In genomic region chr14:47929334-47929733, GRCh38 we compare ENCODE assay signal across 15 cellular contexts.
DNase-seq lines count a peak whose midpoint lies in the region; ATAC-seq lines count a peak whose summit lies in the region.
"Had no signal": no experiment of that assay in that cellular context is flagged by ENCODE, and none has a peak within 500 bp of the region (broad histone marks: within the 10 kb centered on the region; RNA-seq: fewer than 3 reads in every experiment).

No MANE protein-coding gene starts in this region.

- H3K36me3 Mint-ChIP-seq in stimulated activated naive B cell treated with anti-CD40 and anti-IgM and Interleukin-4, amounts not matched to agents 10 μg/mL and 1 μg/mL and 100 μg/mL, for 72 hours = no peaks in the 10 kb centered on the region
- H3K36me3 Mint-ChIP-seq: activated CD8-positive, alpha-beta memory T cell treated with anti-CD3 and anti-CD28 coated beads, Interleukin-2, amount 10 ng/mL, durations not matched to agents 7 days and 5 days; immature natural killer cell had no signal

- peaks cover 0 to 22% of the 10 kb centered on the region in 2 donors for H3K27me3 Mint-ChIP-seq in stimulated activated naive B cell treated with anti-CD40 and anti-IgM and Interleukin-4, amounts not matched to agents 10 μg/mL and 1 μg/mL and 100 μg/mL, for 72 hours
- H3K27me3 Mint-ChIP-seq: activated CD8-positive, alpha-beta memory T cell treated with anti-CD3 and anti-CD28 coated beads, Interleukin-2, amount 10 ng/mL, durations not matched to agents 7 days and 5 days; effector memory CD8-positive, alpha-beta T cell had no signal

- DNase-seq in stimulated activated naive B cell treated with anti-CD40 and anti-IgM and Interleukin-4, amounts not matched to agents 10 μg/mL and 1 μg/mL and 100 μg/mL, for 72 hours = no peak
- DNase-seq in SW480 (ENCODE audit: low spot score) (no peak), Right ventricle myocardium superior (no peak), COLO829 (ENCODE audit: low spot score) (no peak)
- DNase-seq: activated CD8-positive, alpha-beta memory T cell treated with anti-CD3 and anti-CD28 coated beads, Interleukin-2, amount 10 ng/mL, durations not matched to agents 7 days and 5 days; activated naive CD4-positive, alpha-beta T cell treated with anti-CD3 and anti-CD28 coated beads, Interleukin-2, amount 50 U/mL, for 16 hours; effector memory CD8-positive, alpha-beta T cell; foreskin keratinocyte; HCEC 1CT; immature natural killer cell; SK-N-SH; substantia nigra had no signal

- no peak overlapping the region for H3K4me3 Mint-ChIP-seq in stimulated activated naive B cell treated with anti-CD40 and anti-IgM and Interleukin-4, amounts not matched to agents 10 μg/mL and 1 μg/mL and 100 μg/mL, for 72 hours
- H3K4me3 Mint-ChIP-seq: activated CD8-positive, alpha-beta memory T cell treated with anti-CD3 and anti-CD28 coated beads, Interleukin-2, amount 10 ng/mL, durations not matched to agents 7 days and 5 days; effector memory CD8-positive, alpha-beta T cell; immature natural killer cell had no signal

- peaks cover 0 to 3% of the 10 kb centered on the region in 2 donors for H3K9me3 Mint-ChIP-seq in stimulated activated naive B cell treated with anti-CD40 and anti-IgM and Interleukin-4, amounts not matched to agents 10 μg/mL and 1 μg/mL and 100 μg/mL, for 72 hours

- no peak overlapping the region for H3K27ac Mint-ChIP-seq in stimulated activated naive B cell treated with anti-CD40 and anti-IgM and Interleukin-4, amounts not matched to agents 10 μg/mL and 1 μg/mL and 100 μg/mL, for 72 hours
- H3K27ac Mint-ChIP-seq: activated CD8-positive, alpha-beta memory T cell treated with anti-CD3 and anti-CD28 coated beads, Interleukin-2, amount 10 ng/mL, durations not matched to agents 7 days and 5 days; effector memory CD8-positive, alpha-beta T cell; immature natural killer cell had no signal

- intact Hi-C loops in Right ventricle myocardium superior (cut with DNase I) = no loop called here

- peak; percentile 89 for ATAC-seq in GM18909 (IDR thresholded peaks at IDR 0.05; ENCODE audit: poor library complexity, unreplicated experiment)
- ATAC-seq in HG02852 (IDR thresholded peaks at IDR 0.05; ENCODE audit: unreplicated experiment) = peak; percentile 86
- ATAC-seq in HG03457 (IDR thresholded peaks at IDR 0.05; ENCODE audit: unreplicated experiment) = peak; percentile 94
- peak; percentile 99 to 100 for ATAC-seq in stimulated activated naive B cell treated with anti-CD40 and anti-IgM and Interleukin-4, amounts not matched to agents 10 μg/mL and 1 μg/mL and 100 μg/mL, for 72 hours (replicated peaks)
- ATAC-seq in Right ventricle myocardium superior (ENCODE audit: poor library complexity) = no peak
- ATAC-seq: activated CD8-positive, alpha-beta memory T cell treated with anti-CD3 and anti-CD28 coated beads, Interleukin-2, amount 10 ng/mL, durations not matched to agents 7 days and 5 days; effector memory CD8-positive, alpha-beta T cell; foreskin keratinocyte had no signal

- no peaks in the 10 kb centered on the region for H3K4me1 Mint-ChIP-seq in stimulated activated naive B cell treated with anti-CD40 and anti-IgM and Interleukin-4, amounts not matched to agents 10 μg/mL and 1 μg/mL and 100 μg/mL, for 72 hours
- H3K4me1 Mint-ChIP-seq: activated CD8-positive, alpha-beta memory T cell treated with anti-CD3 and anti-CD28 coated beads, Interleukin-2, amount 10 ng/mL, durations not matched to agents 7 days and 5 days; immature natural killer cell had no signal
